9 cellular contexts compared by ENCODE assay signal in genomic region chr3:51686056-51686455, GRCh38. TPM values are rescaled to one million over a fixed set of nuclear protein-coding genes. Genes with fewer than 3 reads are reported as not detected.
A peak's percentile ranks its signal among the peaks of the same experiment; 100 is the strongest.
DNase-seq lines count a peak whose midpoint lies in the region; ATAC-seq and TF ChIP-seq lines count a peak whose summit lies in the region.
"Had no signal": no experiment of that assay in that cellular context is flagged by ENCODE, and none has a peak within 500 bp of the region (broad histone marks: within the 10 kb centered on the region; RNA-seq: fewer than 3 reads in every experiment).

No MANE protein-coding gene starts in this region.

- no peaks in the 10 kb centered on the region for H3K9me3 ChIP-seq in cardiac muscle cell (ENCODE audit: low read depth)

- peak overlapping the region; percentile 91 for H3K27ac Mint-ChIP-seq in central memory CD8-positive, alpha-beta T cell (ENCODE audit: low read depth)
- H3K27ac Mint-ChIP-seq in naive thymus-derived CD8-positive, alpha-beta T cell, result peak overlapping the region; percentile 84 to 98 (median 95)
- peak overlapping the region; percentile 48 for H3K27ac Mint-ChIP-seq in type B pancreatic cell

- no peak overlapping the region for H3K4me3 ChIP-seq in cardiac muscle cell

- peaks cover 6% of the 10 kb centered on the region for H3K36me3 ChIP-seq in cardiac muscle cell

- POLR2A ChIA-PET in naive thymus-derived CD8-positive, alpha-beta T cell (lab: Charles Lee), result interaction anchor here (0.5 to 3.1 kb wide), 9 partner anchors 9 to 301 kb away, joined by 3 to 31 read pairs (median 4); partner anchors contain the start of genes DCAF1, MANF and TEX264

- TF ChIP-seq CTCF in cardiac muscle cell (IDR thresholded peaks at IDR 0.05; ENCODE audit: low read depth, low read length), result no peak
- no peak for TF ChIP-seq CTCF in type B pancreatic cell (conservative IDR thresholded peaks at IDR 0.05)

- no peak for ATAC-seq in left ventricle myocardium superior
- no peak for ATAC-seq in central memory CD8-positive, alpha-beta T cell (replicated peaks; ENCODE audit: extremely low read depth, poor library complexity, severe bottlenecking)
- ATAC-seq in naive thymus-derived CD8-positive, alpha-beta T cell, result no peak
- ATAC-seq in HG03135 (IDR thresholded peaks at IDR 0.05; ENCODE audit: unreplicated experiment), result no peak
- ATAC-seq in HG02840 (IDR thresholded peaks at IDR 0.05; ENCODE audit: low FRiP score, unreplicated experiment), result no peak

- peak overlapping the region; percentile 90 for H3K27ac ChIP-seq in cardiac muscle cell

- intact Hi-C loops in left ventricle myocardium superior (cut with micrococcal nuclease), result no loop called here

- peaks cover 49% of the 10 kb centered on the region for H3K4me1 ChIP-seq in cardiac muscle cell (ENCODE audit: low read depth)

- no peaks in the 10 kb centered on the region for H3K9me3 Mint-ChIP-seq in central memory CD8-positive, alpha-beta T cell
- H3K9me3 Mint-ChIP-seq in naive thymus-derived CD8-positive, alpha-beta T cell, result no peaks in the 10 kb centered on the region
- no peaks in the 10 kb centered on the region for H3K9me3 Mint-ChIP-seq in type B pancreatic cell

- peaks cover 22% of the 10 kb centered on the region for H3K36me3 Mint-ChIP-seq in central memory CD8-positive, alpha-beta T cell (ENCODE audit: insufficient read depth)
- H3K36me3 Mint-ChIP-seq in naive thymus-derived CD8-positive, alpha-beta T cell, result peaks cover 0 to 52% (median 19%) of the 10 kb centered on the region in 3 donors
- H3K36me3 Mint-ChIP-seq in type B pancreatic cell, result peaks cover 12% of the 10 kb centered on the region

- DNase-seq in cardiac muscle cell (ENCODE audit: low read depth in 1 of 2, low spot score in 1 of 2) (no peak), left ventricle myocardium superior (no peak), type B pancreatic cell (ENCODE audit: extremely low spot score, unreplicated experiment) (no peak), GM03348 (ENCODE audit: low spot score) (no peak)
- no peak for DNase-seq in central memory CD8-positive, alpha-beta T cell (ENCODE audit: low spot score in 2 of 2)
- DNase-seq in naive thymus-derived CD8-positive, alpha-beta T cell, result no peak
- DNase-seq: SHP77 treated with DMSO at 0.1 percent for 48 hours had no signal

- H3K4me3 Mint-ChIP-seq in central memory CD8-positive, alpha-beta T cell, result peak overlapping the region; percentile 73
- H3K4me3 Mint-ChIP-seq in naive thymus-derived CD8-positive, alpha-beta T cell, result peak overlapping the region; percentile 68 to 88 (median 80)
- H3K4me3 Mint-ChIP-seq in type B pancreatic cell, result no peak overlapping the region

- H3K27me3 Mint-ChIP-seq in central memory CD8-positive, alpha-beta T cell, result no peaks in the 10 kb centered on the region
- no peaks in the 10 kb centered on the region for H3K27me3 Mint-ChIP-seq in naive thymus-derived CD8-positive, alpha-beta T cell
- no peaks in the 10 kb centered on the region for H3K27me3 Mint-ChIP-seq in type B pancreatic cell

- peaks cover 84% of the 10 kb centered on the region for H3K4me1 Mint-ChIP-seq in central memory CD8-positive, alpha-beta T cell
- H3K4me1 Mint-ChIP-seq in naive thymus-derived CD8-positive, alpha-beta T cell, result peaks cover 60 to 90% (median 81%) of the 10 kb centered on the region in 4 donors
- peaks cover 11% of the 10 kb centered on the region for H3K4me1 Mint-ChIP-seq in type B pancreatic cell (ENCODE audit: unreplicated experiment)

- no peaks in the 10 kb centered on the region for H3K27me3 ChIP-seq in cardiac muscle cell

RNA-seq across cellular contexts. Expression of gene TEX264, which starts 15.0 kb away (rescaled TPM):
- total RNA-seq in cardiac muscle cell, result 74.1 and 95.1 TPM in 2 replicates
- polyA plus RNA-seq in cardiac muscle cell, result 71.9 and 83.9 TPM in 2 replicates
- total RNA-seq in left ventricle myocardium superior, result 36.2 TPM
- 10 to 100 TPM; 37.4 to 39.7 TPM for total RNA-seq in naive thymus-derived CD8-positive, alpha-beta T cell
- 10 to 100 TPM; 84.5 to 95.7 (median 85.3) TPM for polyA plus RNA-seq in naive thymus-derived CD8-positive, alpha-beta T cell
- total RNA-seq in type B pancreatic cell (ENCODE audit: low replicate concordance), result 43.8 and 50.0 TPM in 2 replicates

RNA-seq across cellular contexts. Expression of gene GRM2, which starts 20.8 kb away (rescaled TPM):
- total RNA-seq in cardiac muscle cell (0.56 and 0.69 TPM in 2 replicates), left ventricle myocardium superior (0.07 TPM), type B pancreatic cell (ENCODE audit: low replicate concordance) (0.29 and 0.58 TPM in 2 replicates)
- polyA plus RNA-seq in cardiac muscle cell, result 0.39 TPM in 1 of 2 replicates, not detected in the other
- 1 to 10 TPM; 2.9 to 5.0 TPM for total RNA-seq in naive thymus-derived CD8-positive, alpha-beta T cell
- polyA plus RNA-seq in naive thymus-derived CD8-positive, alpha-beta T cell, result under 1 TPM in 1 of 3 donors, not detected in 2; 0.09 TPM
